Comparison of ENCODE assay signal across 1 cellular context in the genomic region with DNA sequence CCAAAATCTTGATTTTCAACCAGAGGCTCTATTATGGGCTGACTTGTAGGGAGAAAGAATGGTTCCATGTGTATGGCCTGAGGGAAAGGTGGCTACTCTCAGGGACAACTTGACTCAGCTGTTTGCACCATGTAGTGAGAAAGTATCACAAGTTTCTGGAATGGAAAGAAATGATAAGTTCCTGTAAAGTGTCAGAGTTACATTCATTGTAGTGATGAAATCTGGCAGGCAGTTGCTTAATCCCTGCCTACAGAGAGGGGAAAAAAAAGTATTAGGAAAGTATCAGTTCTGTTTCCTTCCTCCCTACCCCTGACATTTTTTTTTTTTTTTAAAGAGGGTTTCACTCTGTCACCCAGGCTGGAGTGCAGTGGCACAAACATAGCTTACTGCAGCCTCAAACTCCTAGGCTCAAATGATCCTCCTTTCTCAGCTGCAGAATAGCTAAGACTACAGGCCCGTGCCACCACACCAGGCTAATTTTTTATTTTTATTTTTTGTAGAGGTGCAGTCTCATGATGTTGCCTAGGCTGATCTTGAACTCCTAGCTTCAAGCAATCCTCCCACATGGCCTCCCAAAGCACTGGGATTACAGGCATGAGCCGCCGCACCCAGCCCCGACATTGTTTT.
TF ChIP-seq lines count a peak whose summit lies in the region.

No MANE protein-coding gene starts in this region.

TF ChIP-seq in IMR-90, 13 proteins besides CTCF, POLR2A, EP300 and RAD21:
- TF ChIP-seq, protein P1, sequence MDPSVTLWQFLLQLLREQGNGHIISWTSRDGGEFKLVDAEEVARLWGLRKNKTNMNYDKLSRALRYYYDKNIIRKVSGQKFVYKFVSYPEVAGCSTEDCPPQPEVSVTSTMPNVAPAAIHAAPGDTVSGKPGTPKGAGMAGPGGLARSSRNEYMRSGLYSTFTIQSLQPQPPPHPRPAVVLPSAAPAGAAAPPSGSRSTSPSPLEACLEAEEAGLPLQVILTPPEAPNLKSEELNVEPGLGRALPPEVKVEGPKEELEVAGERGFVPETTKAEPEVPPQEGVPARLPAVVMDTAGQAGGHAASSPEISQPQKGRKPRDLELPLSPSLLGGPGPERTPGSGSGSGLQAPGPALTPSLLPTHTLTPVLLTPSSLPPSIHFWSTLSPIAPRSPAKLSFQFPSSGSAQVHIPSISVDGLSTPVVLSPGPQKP (IDR thresholded peaks at IDR 0.05; ENCODE audit: borderline replicate concordance, low read depth, low read length) = no peak
- TF ChIP-seq MXI1 (IDR thresholded peaks at IDR 0.05; ENCODE audit: borderline replicate concordance, low read depth, low read length) = no peak
- no peak for TF ChIP-seq RCOR1 (IDR thresholded peaks at IDR 0.05; ENCODE audit: insufficient replicate concordance, low read length)
- TF ChIP-seq FOS (IDR thresholded peaks at IDR 0.05; ENCODE audit: low read depth, low read length) = no peak
- peak; percentile 92 for TF ChIP-seq CEBPB (IDR thresholded peaks at IDR 0.05; ENCODE audit: low read depth, low read length)
- no peak for TF ChIP-seq CHD1 (IDR thresholded peaks at IDR 0.05; ENCODE audit: low read depth, low read length)
- no peak for TF ChIP-seq BHLHE40 (IDR thresholded peaks at IDR 0.05; ENCODE audit: low read depth, low read length)
